9 cellular contexts compared by ENCODE assay signal in genomic region chr19:56838930-56839664, GRCh38. TPM values are rescaled to one million over a fixed set of nuclear protein-coding genes. Genes with fewer than 3 reads are reported as not detected.
DNase-seq lines count a peak whose midpoint lies in the region; ATAC-seq and TF ChIP-seq lines count a peak whose summit lies in the region.
"Had no signal": no experiment of that assay in that cellular context is flagged by ENCODE, and none has a peak within 500 bp of the region (broad histone marks: within the 10 kb centered on the region; RNA-seq: fewer than 3 reads in every experiment).

No MANE protein-coding gene starts in this region.

- TF ChIP-seq CTCF in A673 (conservative IDR thresholded peaks at IDR 0.05; ENCODE audit: low read depth, low read length), result no peak

- no peaks in the 10 kb centered on the region for H3K27me3 ChIP-seq in A673 (replicated peaks; ENCODE audit: insufficient read depth, low read depth, low read length, poor library complexity)
- no peaks in the 10 kb centered on the region for H3K27me3 ChIP-seq in esophagus (ENCODE audit: control insufficient read depth in 1 of 2, insufficient read depth in 2 of 2, low read length in 2 of 2)
- H3K27me3 ChIP-seq in muscle layer of duodenum (ENCODE audit: low read depth, low read length), result no peaks in the 10 kb centered on the region

- H3K9me3 ChIP-seq in A673 (ENCODE audit: low read depth, low read length, poor library complexity, severe bottlenecking) (no peaks in the 10 kb centered on the region), esophagus (ENCODE audit: control insufficient read depth in 2 of 2, insufficient read depth in 1 of 2, low read depth in 1 of 2, low read length in 1 of 2) (peaks cover 15 to 43% of the 10 kb centered on the region in 2 donors), muscle layer of duodenum (ENCODE audit: control insufficient read depth in 1 of 2, low read length in 2 of 2) (no peaks in the 10 kb centered on the region)

- DNase-seq in A673 (ENCODE audit: low spot score), result peak; percentile 97
- DNase-seq in NCI-H2227 treated with DMSO at 0.1 percent for 48 hours (lab: John Stamatoyannopoulos, UW), result peak; percentile 100
- DNase-seq in T-helper 1 cell, result no peak

- H3K4me1 ChIP-seq in A673 (ENCODE audit: insufficient read depth, low read length, poor library complexity, severe bottlenecking), result peaks cover 7% of the 10 kb centered on the region
- no peaks in the 10 kb centered on the region for H3K4me1 ChIP-seq in esophagus (ENCODE audit: control insufficient read depth in 2 of 2, insufficient read depth in 2 of 2, low read length in 1 of 2)
- H3K4me1 ChIP-seq in muscle layer of duodenum (ENCODE audit: control insufficient read depth in 1 of 2, insufficient read depth in 2 of 2, low read length in 2 of 2), result no peaks in the 10 kb centered on the region

- H3K27ac ChIP-seq in A673 (ENCODE audit: low read depth, low read length, poor library complexity, severe bottlenecking) (peak overlapping the region; percentile 95), esophagus (ENCODE audit: low read depth in 2 of 2, low read length in 1 of 2) (peak overlapping the region; percentile 20 to 64), muscle layer of duodenum (ENCODE audit: low read length) (no peak overlapping the region)

- H3K36me3 ChIP-seq in A673 (ENCODE audit: insufficient read depth, low read length, poor library complexity, severe bottlenecking) (peaks cover 24% of the 10 kb centered on the region), esophagus (ENCODE audit: control insufficient read depth in 2 of 2, insufficient read depth in 2 of 2, low read length in 1 of 2) (no peaks in the 10 kb centered on the region), muscle layer of duodenum (ENCODE audit: control insufficient read depth in 1 of 2, insufficient read depth in 2 of 2, low read length in 2 of 2) (no peaks in the 10 kb centered on the region)

- POLR2A ChIA-PET in A673 (lab: Charles Lee; ENCODE audit: low non-redundant PET), result no interaction called here

- no peak for ATAC-seq in HG02938 (IDR thresholded peaks at IDR 0.05; ENCODE audit: unreplicated experiment)
- no peak for ATAC-seq in HG03354 (IDR thresholded peaks at IDR 0.05; ENCODE audit: poor library complexity, severe bottlenecking, unreplicated experiment)
- no peak for ATAC-seq in HG03095 (IDR thresholded peaks at IDR 0.05; ENCODE audit: unreplicated experiment)

- H3K4me3 ChIP-seq in A673 (ENCODE audit: low read depth, low read length, poor library complexity, severe bottlenecking) (peak overlapping the region; percentile 77), esophagus (ENCODE audit: low read depth in 1 of 2, low read length in 2 of 2) (peak overlapping the region in 1 of 2 donors; percentile 23), muscle layer of duodenum (ENCODE audit: low read depth in 1 of 2, low read length in 2 of 2) (peak overlapping the region; percentile 27 to 69)

- CTCF ChIA-PET in A673 (lab: Charles Lee), result interaction anchor here (1.2 kb wide), 1 partner anchor 260 kb away, joined by 4 read pairs; no protein-coding TSS in a partner anchor

- WGBS in esophagus, 2 donors, result 46 to 47% methylated on average over 33 of the region's 33 CpGs

- intact Hi-C loops in A673 (cut with micrococcal nuclease; ENCODE audit: unreplicated experiment), result loop anchor here (1.0 to 5.0 kb wide), 3 partner anchors 91 to 258 kb away; no protein-coding TSS in a partner anchor

- BruUV-seq in A673 (replicated peaks; lab: Mats Ljungman, UMichigan), result TSS peak; percentile 16

RNA-seq across cellular contexts. Expression of gene PEG3, which starts 1.4 kb away (rescaled TPM):
- 282 and 353 TPM in 2 replicates for total RNA-seq in A673 (2021)
- under 1 TPM; 0.52 to 0.63 TPM for polyA plus RNA-seq in esophagus
- total RNA-seq: T-helper 2 cell treated with Interferon-gamma antibody and Interleukin-4, amounts not matched to agents 100 ng/mL and 5 ng/mL, for 36 hours had no signal

RNA-seq across cellular contexts. Expression of gene ZIM2, which starts 1.4 kb away (rescaled TPM):
- 4.6 and 9.6 TPM in 2 replicates for total RNA-seq in A673 (2021)
- under 1 TPM in 1 of 2 donors, not detected in 1; 0.01 TPM for polyA plus RNA-seq in esophagus
- total RNA-seq: T-helper 2 cell treated with Interferon-gamma antibody and Interleukin-4, amounts not matched to agents 100 ng/mL and 5 ng/mL, for 36 hours had no signal

Comparison
In these comparisons a context has a peak if more than half of its experiments do, and no peak if none do; other contexts are left out.
1. DNase-seq: peak in A673 (single experiment) and NCI-H2227 treated with DMSO at 0.1 percent for 48 hours (single experiment); none in T-helper 1 cell (0 of 5).